9 cellular contexts compared by ENCODE assay signal in genomic region chr5:67166886-67167285, GRCh38. TPM values are rescaled to one million over a fixed set of nuclear protein-coding genes. Genes with fewer than 3 reads are reported as not detected.
DNase-seq lines count a peak whose midpoint lies in the region; ATAC-seq, FAIRE-seq and TF ChIP-seq lines count a peak whose summit lies in the region.
"Had no signal": no experiment of that assay in that cellular context is flagged by ENCODE, and none has a peak within 500 bp of the region (broad histone marks: within the 10 kb centered on the region; RNA-seq: fewer than 3 reads in every experiment).

No MANE protein-coding gene starts in this region.

- TF ChIP-seq POLR2A in H1 (IDR thresholded peaks at IDR 0.05; ENCODE audit: control extremely low read depth in 1 of 2, low read depth in 2 of 2, low read length in 2 of 2) (no peak), sigmoid colon (IDR thresholded peaks at IDR 0.05) (no peak)

- CTCF ChIA-PET in OCI-LY7 (lab: Charles Lee; ENCODE audit: unreplicated experiment) (interaction anchor here (0.9 kb wide), 1 partner anchor 42 kb away, joined by 4 read pairs; no protein-coding TSS in a partner anchor), H1 (lab: Charles Lee; ENCODE audit: partially characterized antibody) (interaction anchor here (0.5 to 5.3 kb wide), 23 partner anchors 10 to 1982 kb away, joined by 3 to 50 read pairs (median 4); no protein-coding TSS in a partner anchor)

- H2AK5ac ChIP-seq in H1 (ENCODE audit: low read depth, low read length) = no peak overlapping the region

- no peak for TF ChIP-seq RAD21 in H1 (IDR thresholded peaks at IDR 0.05 in 1 of 2, conservative IDR thresholded peaks at IDR 0.05 in 1 of 2; ENCODE audit: low read depth in 2 of 2, low read length in 2 of 2)

- H3K27me3 ChIP-seq in H1 (replicated peaks in 1 of 4; ENCODE audit: control insufficient read depth in 3 of 4, extremely low read depth in 1 of 4, insufficient read depth in 3 of 4, low read length in 3 of 4) (no peaks in the 10 kb centered on the region), sigmoid colon (no peaks in the 10 kb centered on the region)

- no peak overlapping the region for H3K23ac ChIP-seq in H1 (ENCODE audit: insufficient read length)

- no peaks in the 10 kb centered on the region for H3K79me1 ChIP-seq in H1 (ENCODE audit: low read depth, low read length)

- peak overlapping the region; percentile 89; the same call in 1 of the 2 replicates for H3K18ac ChIP-seq in H1 (ENCODE audit: extremely low read depth, low read length)

- H2BK15ac ChIP-seq in H1 (ENCODE audit: low read length) = no peak overlapping the region

- H3K79me2 ChIP-seq in OCI-LY7 (ENCODE audit: insufficient read depth, low read depth, low read length) (no peaks in the 10 kb centered on the region), H1 (ENCODE audit: control insufficient read depth in 1 of 2, insufficient read depth in 2 of 2, low read length in 2 of 2) (no peaks in the 10 kb centered on the region)

- H3K4me1 ChIP-seq in OCI-LY7 (ENCODE audit: insufficient read depth, low read length, poor library complexity, severe bottlenecking) = peaks cover 17% of the 10 kb centered on the region
- peaks cover 0 to 13% (median 6%) of the 10 kb centered on the region in 4 experiments; a peak in 3 of 7 replicates for H3K4me1 ChIP-seq in H1 (replicated peaks in 1 of 4; ENCODE audit: control insufficient read depth in 3 of 4, insufficient read depth in 4 of 4, low read length in 3 of 4)
- peaks cover 0 to 14% (median 12%) of the 10 kb centered on the region in 4 donors for H3K4me1 ChIP-seq in sigmoid colon

- POLR2A ChIA-PET in OCI-LY7 (lab: Charles Lee) = interaction anchor here (0.7 to 5.4 kb wide), 5 partner anchors 8 to 40 kb away, joined by 3 to 48 read pairs (median 4); no protein-coding TSS in a partner anchor
- POLR2A ChIA-PET in H1 (lab: Charles Lee; ENCODE audit: partially characterized antibody) = interaction anchor here (1.0 to 1.8 kb wide), 3 partner anchors 10 to 41 kb away, joined by 3 to 4 read pairs (median 4); no protein-coding TSS in a partner anchor

- no peak overlapping the region for H3K56ac ChIP-seq in H1 (replicated peaks; ENCODE audit: insufficient read length, low read depth, low read length)

- BruUV-seq in OCI-LY7 (replicated peaks; lab: Mats Ljungman, UMichigan) = no TSS peak

- H2AFZ ChIP-seq in OCI-LY7 (ENCODE audit: low read length) = peak overlapping the region; percentile 97
- peak overlapping the region; percentile 36; the same call in 1 of the 2 replicates for H2AFZ ChIP-seq in H1 (ENCODE audit: low read length)

- no peak overlapping the region for H2BK120ac ChIP-seq in H1 (replicated peaks; ENCODE audit: low read depth, low read length)

- peak overlapping the region; percentile 52 for H3K4me3 ChIP-seq in GM12864 (ENCODE audit: low read depth, low read length)
- H3K4me3 ChIP-seq in OCI-LY7 (ENCODE audit: low read depth, low read length, poor library complexity, severe bottlenecking) = peak overlapping the region; percentile 28
- H3K4me3 ChIP-seq in H1 (ENCODE audit: extremely low read depth in 1 of 4, insufficient read depth in 2 of 4, low read depth in 3 of 4, low read length in 4 of 4) = peak overlapping the region in 1 of 4 experiments; percentile 41; a peak in 1 of 8 replicates
- no peak overlapping the region for H3K4me3 ChIP-seq in sigmoid colon

- peak overlapping the region; percentile 66 for H3K4me2 ChIP-seq in OCI-LY7 (ENCODE audit: low read length)
- H3K4me2 ChIP-seq in H1 (ENCODE audit: insufficient read depth in 1 of 2, low read depth in 2 of 2, low read length in 2 of 2) = peak overlapping the region; percentile 17 to 37; a peak in 2 of 4 replicates

- H4K20me1 ChIP-seq in OCI-LY7 (ENCODE audit: insufficient read depth, low read length) (no peaks in the 10 kb centered on the region), H1 (replicated peaks in 1 of 2; ENCODE audit: control insufficient read depth in 1 of 2, insufficient read depth in 2 of 2, low read length in 2 of 2) (no peaks in the 10 kb centered on the region)

- no peak overlapping the region for H3K14ac ChIP-seq in H1 (ENCODE audit: insufficient read length)

- H4K8ac ChIP-seq in H1 (ENCODE audit: extremely low read depth, insufficient read depth, low read length) = peak overlapping the region; percentile 94; the same call in 1 of the 2 replicates

- peak overlapping the region; percentile 1 for H3K4ac ChIP-seq in H1 (replicated peaks; ENCODE audit: insufficient read length, low read depth, low read length)

- H3K27ac ChIP-seq in OCI-LY7 (ENCODE audit: low read depth, low read length, poor library complexity, severe bottlenecking) = no peak overlapping the region
- no peak overlapping the region for H3K27ac ChIP-seq in H1 (ENCODE audit: low read depth, low read length)
- peak overlapping the region; percentile 59 to 77 (median 76) for H3K27ac ChIP-seq in sigmoid colon

- no peak overlapping the region for H2BK20ac ChIP-seq in H1 (ENCODE audit: low read length)

- H3K9me3 ChIP-seq in OCI-LY7 (ENCODE audit: low read length) (no peaks in the 10 kb centered on the region), H1 (ENCODE audit: insufficient read depth in 2 of 2, low read depth in 1 of 2, low read length in 1 of 2) (no peaks in the 10 kb centered on the region), sigmoid colon (no peaks in the 10 kb centered on the region)

- H4K91ac ChIP-seq in H1 (replicated peaks; ENCODE audit: insufficient read length, low read length) = peak overlapping the region; percentile 6

- intact Hi-C loops in OCI-LY7 (cut with micrococcal nuclease; ENCODE audit: unreplicated experiment) (loop anchor here (1.0 kb wide), 1 partner anchor 42 kb away; no protein-coding TSS in a partner anchor), sigmoid colon (cut with DNase I) (loop anchor here (1.0 to 10.0 kb wide), 2 partner anchors 42 to 1118 kb away; no protein-coding TSS in a partner anchor)

- no peaks in the 10 kb centered on the region for H3K36me3 ChIP-seq in OCI-LY7 (ENCODE audit: insufficient read depth, low read length)
- no peaks in the 10 kb centered on the region for H3K36me3 ChIP-seq in H1 (ENCODE audit: control insufficient read depth in 2 of 4, insufficient read depth in 4 of 4, low read length in 3 of 4)
- H3K36me3 ChIP-seq in sigmoid colon = peaks cover 13 to 37% (median 19%) of the 10 kb centered on the region in 4 donors

- H3K9me2 ChIP-seq in OCI-LY7 (ENCODE audit: insufficient read depth, low read length) = no peaks in the 10 kb centered on the region

- TF ChIP-seq CTCF in GM12864 (IDR thresholded peaks at IDR 0.05; ENCODE audit: low read depth, low read length, missing control alignments) = no peak
- no peak for TF ChIP-seq CTCF in OCI-LY7 (conservative IDR thresholded peaks at IDR 0.05; ENCODE audit: low read length)
- TF ChIP-seq CTCF in H1 (IDR thresholded peaks at IDR 0.05; ENCODE audit: control extremely low read depth in 1 of 3, insufficient read depth in 1 of 3, low read depth in 1 of 3, low read length in 3 of 3) = no peak
- TF ChIP-seq CTCF in sigmoid colon (IDR thresholded peaks at IDR 0.05) = no peak

- peaks cover 6% of the 10 kb centered on the region; the same call in 1 of the 2 replicates for H3K23me2 ChIP-seq in H1 (ENCODE audit: low read depth, low read length)

- DNase-seq in GM12864 (ENCODE audit: low read depth) (no peak), OCI-LY7 (ENCODE audit: low spot score) (no peak), H1 (ENCODE audit: low read depth in 1 of 2, low spot score in 2 of 2) (no peak), sigmoid colon (no peak), foreskin melanocyte (no peak), superior temporal gyrus (ENCODE audit: extremely low spot score) (no peak)

- no peak for ATAC-seq in HG02973 (IDR thresholded peaks at IDR 0.05; ENCODE audit: unreplicated experiment)
- no peak for ATAC-seq in HG03097 (IDR thresholded peaks at IDR 0.05; ENCODE audit: low FRiP score, unreplicated experiment)

- H3K9ac ChIP-seq in H1 (replicated peaks in 1 of 4; ENCODE audit: extremely low read depth in 1 of 4, low read depth in 3 of 4, low read length in 3 of 4) = no peak overlapping the region

- no peak for FAIRE-seq in H1 (lab: Jason Lieb, UNC)
- FAIRE-seq: bronchial epithelial cell had no signal

- H4K5ac ChIP-seq in H1 (ENCODE audit: insufficient read length, low read depth, low read length) = peak overlapping the region; percentile 16

- H2BK5ac ChIP-seq in H1 (ENCODE audit: low read depth, low read length) = peak overlapping the region; percentile 62; the same call in 1 of the 2 replicates

- TF ChIP-seq EP300 in H1 (IDR thresholded peaks at IDR 0.05; ENCODE audit: borderline replicate concordance in 1 of 2, low read depth in 2 of 2, low read length in 2 of 2) = no peak
- TF ChIP-seq EP300 in sigmoid colon (IDR thresholded peaks at IDR 0.05) = no peak

- H2BK12ac ChIP-seq in H1 (ENCODE audit: low read depth, low read length) = no peak overlapping the region; the same call in 1 of the 2 replicates

- WGBS in H1 (ENCODE audit: extremely low coverage in 1 of 2, insufficient coverage in 1 of 2, insufficient read length in 1 of 2, insufficient replicate concordance in 2 of 2, low coverage in 1 of 2, low lambda C conversion rate in 2 of 2, missing lambda C conversion rate in 1 of 2), 2 experiments = 64% methylated on average over 13 of the region's 13 CpGs; no CpG with 5 or more reads in 1 of the 2 experiments
- WGBS in sigmoid colon, 2 donors = 92% methylated on average over 13 of the region's 13 CpGs

TF ChIP-seq in H1, 55 proteins besides CTCF, POLR2A, EP300 and RAD21 (continues in another document):
- TF ChIP-seq TEAD4 (IDR thresholded peaks at IDR 0.05; ENCODE audit: low read depth, low read length) = no peak
- no peak for TF ChIP-seq JUN (IDR thresholded peaks at IDR 0.05; ENCODE audit: low read depth, low read length)
- TF ChIP-seq BACH1 (IDR thresholded peaks at IDR 0.05; ENCODE audit: low read length) = no peak
- TF ChIP-seq RNF2 (IDR thresholded peaks at IDR 0.05; ENCODE audit: borderline replicate concordance, low read depth, low read length, missing control alignments, poor library complexity, severe bottlenecking) = no peak
- TF ChIP-seq GTF2F1 (IDR thresholded peaks at IDR 0.05; ENCODE audit: borderline replicate concordance, low read depth, low read length) = no peak
- TF ChIP-seq SRF (IDR thresholded peaks at IDR 0.05; ENCODE audit: low read depth, low read length) = no peak

RNA-seq across cellular contexts. Expression of gene CD180, which starts 29.7 kb away (rescaled TPM):
- 11.1 and 14.4 TPM in 2 replicates for total RNA-seq in OCI-LY7 (2014; rRNA removed; shearing (Covaris generic))
- 14.7 and 15.7 TPM in 2 replicates for total RNA-seq in OCI-LY7 (2022)
- not detected in 2 replicates for total RNA-seq in H1 (2021; fragmentation: NEBNext Ultra II Directional; extraction: Animal tissue kit (Norgen Biotek cat#: 25700))
- polyA plus RNA-seq in H1 (2011; rRNA removed) = not detected in 2 replicates
- polyA plus RNA-seq in H1 (2011; cell fraction: cytosol; rRNA removed) = not detected
- polyA plus RNA-seq in H1 (2011; cell fraction: nucleus; rRNA removed) = not detected
- polyA plus RNA-seq in H1 (2012, experiment 1 of 2) = not detected in 4 replicates
- not detected for polyA plus RNA-seq in H1 (2012, experiment 2 of 2)
- not detected for polyA plus RNA-seq in H1 (2013, experiment 1 of 2)
- polyA plus RNA-seq in H1 (2013, experiment 2 of 2) = not detected
- not detected in 2 replicates for polyA minus RNA-seq in H1 (2011; rRNA and poly(A)+ RNA removed)
- not detected for polyA minus RNA-seq in H1 (2011; cell fraction: cytosol; rRNA and poly(A)+ RNA removed)
- not detected for polyA minus RNA-seq in H1 (2011; cell fraction: nucleus; rRNA and poly(A)+ RNA removed)
- 1 to 10 TPM in 1 of 4 donors, under 1 TPM in 3; 0.55 to 1.1 (median 0.90) TPM for total RNA-seq in sigmoid colon
- polyA plus RNA-seq in sigmoid colon = 1 to 10 TPM in 2 of 3 donors, under 1 TPM in 1; 0.60 to 3.5 (median 2.3) TPM
- total RNA-seq: bronchial epithelial cell had no signal

Comparison
In these comparisons a context has a peak if more than half of its experiments do, and no peak if none do; other contexts are left out.
1. H3K4me3 ChIP-seq: peak in GM12864 (single experiment) and OCI-LY7 (single experiment); none in sigmoid colon (0 of 4).
2. H3K27ac ChIP-seq: peak in sigmoid colon (4 of 4); none in OCI-LY7 (single experiment) and H1 (single experiment).
3. RNA of gene CD180, which starts 29.7 kb away (total RNA-seq): 11.1 to 15.7 TPM in OCI-LY7; 0.55 to 1.1 TPM in sigmoid colon and not detected in H1; every median in the first group is over 4 times any median in the second.